2 cellular contexts compared by ENCODE assay signal in genomic region chr3:52443791-52444687, GRCh38.
TF ChIP-seq lines count a peak whose summit lies in the region.

No MANE protein-coding gene starts in this region.

TF ChIP-seq in HEK293, 187 proteins besides CTCF, POLR2A, EP300 and RAD21:
- peak; percentile 16; the same call in 1 of the 2 replicates for TF ChIP-seq SP2 (tag by site-specific recombination; IDR thresholded peaks at IDR 0.05)
- TF ChIP-seq ZNF398 (tag by site-specific recombination; IDR thresholded peaks at IDR 0.05) = peak; percentile 15; the same call in 1 of the 2 replicates
- peak; percentile 9 for TF ChIP-seq ZBTB26 (tag by site-specific recombination; optimal IDR thresholded peaks at IDR 0.05)
- no peak for TF ChIP-seq ZXDB (tag by site-specific recombination; IDR thresholded peaks at IDR 0.05)
- TF ChIP-seq REST (tag by site-specific recombination; IDR thresholded peaks at IDR 0.05) = no peak

TF ChIP-seq in GM12878, 131 proteins besides CTCF, POLR2A, EP300 and RAD21:
- peak; percentile 52 for TF ChIP-seq BCL3 (IDR thresholded peaks at IDR 0.05; ENCODE audit: borderline replicate concordance, insufficient read depth, low read depth, low read length, poor library complexity, severe bottlenecking)
- no peak for TF ChIP-seq EZH2 (IDR thresholded peaks at IDR 0.05; ENCODE audit: borderline replicate concordance, control insufficient read depth, low read depth, low read length)
- peak; percentile 44 for TF ChIP-seq NR2C2 (IDR thresholded peaks at IDR 0.05; ENCODE audit: borderline replicate concordance, control insufficient read depth, insufficient read length, low read depth)
- no peak for TF ChIP-seq USF1 (IDR thresholded peaks at IDR 0.05; ENCODE audit: borderline replicate concordance, extremely low read length, insufficient read depth, low read depth, low read length)
